In genomic region chr11:342328-342727, GRCh38 we compare ENCODE assay signal across 15 cellular contexts. TPM values are rescaled to one million over a fixed set of nuclear protein-coding genes. Genes with fewer than 3 reads are reported as not detected.
DNase-seq lines count a peak whose midpoint lies in the region; ATAC-seq and TF ChIP-seq lines count a peak whose summit lies in the region.
"Had no signal": no experiment of that assay in that cellular context is flagged by ENCODE, and none has a peak within 500 bp of the region (broad histone marks: within the 10 kb centered on the region; RNA-seq: fewer than 3 reads in every experiment).

No MANE protein-coding gene starts in this region.

- H3K27me3 Mint-ChIP-seq in nephron (ENCODE audit: low read depth): peaks cover 4% of the 10 kb centered on the region
- H3K27me3 Mint-ChIP-seq: effector memory CD8-positive, alpha-beta T cell had no signal

- in situ Hi-C loops in mammary epithelial cell (cut with MboI; ENCODE audit: low sequenced_read_pairs in 2 of 2): no loop called here

- H3K4me1 ChIP-seq in right cardiac atrium (ENCODE audit: control insufficient read depth, insufficient read depth, low read length): no peaks in the 10 kb centered on the region
- no peaks in the 10 kb centered on the region for H3K4me1 ChIP-seq in mammary epithelial cell (ENCODE audit: insufficient read depth, low read length)

- H3K36me3 ChIP-seq in mammary epithelial cell (ENCODE audit: insufficient read depth, low read length): no peaks in the 10 kb centered on the region

- H3K27ac ChIP-seq in right cardiac atrium (ENCODE audit: low read length) (peak overlapping the region; percentile 75), mammary epithelial cell (ENCODE audit: insufficient read depth, low read depth, low read length) (no peak overlapping the region)

- H3K4me3 ChIP-seq in right cardiac atrium (ENCODE audit: low read length): no peak overlapping the region
- no peak overlapping the region for H3K4me3 ChIP-seq in mammary epithelial cell (replicated peaks in 1 of 3; ENCODE audit: insufficient read depth in 1 of 3, low read depth in 2 of 3, low read length in 3 of 3)

- peak overlapping the region; percentile 41 to 83 (median 83) for H3K27ac Mint-ChIP-seq in nephron

- BruUV-seq in mammary epithelial cell (replicated peaks; lab: Mats Ljungman, UMichigan): no TSS peak

- CTCF ChIA-PET in mammary epithelial cell (lab: Charles Lee; ENCODE audit: low non-redundant PET): no interaction called here

- H3K9me3 ChIP-seq in right cardiac atrium (ENCODE audit: control insufficient read depth, low read length): no peaks in the 10 kb centered on the region
- no peaks in the 10 kb centered on the region for H3K9me3 ChIP-seq in mammary epithelial cell (replicated peaks; ENCODE audit: insufficient read depth, low read length)

- H3K4me2 ChIP-seq in mammary epithelial cell (ENCODE audit: insufficient read depth, low read depth, low read length): no peak overlapping the region

- no peak for DNase-seq in right cardiac atrium
- DNase-seq in cardiac septum (ENCODE audit: low spot score): no peak
- DNase-seq in mammary epithelial cell: peak; percentile 55
- DNase-seq in stimulated activated CD4-positive, alpha-beta T cell treated with anti-CD3 and anti-CD28 coated beads, Interleukin-4, amount 100 ng/mL, for 4 hours: no peak
- DNase-seq in NCI-H2171 (lab: John Stamatoyannopoulos, UW): no peak
- DNase-seq in SW480 (ENCODE audit: low spot score): no peak
- no peak for DNase-seq in NCI-H82 treated with DMSO at 0.1 percent for 48 hours (lab: John Stamatoyannopoulos, UW; ENCODE audit: unreplicated experiment)
- DNase-seq: activated CD4-positive, alpha-beta T cell treated with anti-CD3 and anti-CD28 coated beads for 48 hours; effector memory CD8-positive, alpha-beta T cell; NCI-H2171 treated with DMSO at 0.1 percent for 48 hours; stimulated activated CD8-positive, alpha-beta memory T cell treated with anti-CD3 and anti-CD28 coated beads, Interleukin-4, amount 100 ng/mL, for 48 hours had no signal

- no peaks in the 10 kb centered on the region for H3K9me3 Mint-ChIP-seq in nephron
- H3K9me3 Mint-ChIP-seq: effector memory CD8-positive, alpha-beta T cell had no signal

- peaks cover 5% of the 10 kb centered on the region for H3K4me1 Mint-ChIP-seq in nephron

- ATAC-seq in right cardiac atrium: peak in 1 of 2 donors; percentile 69
- ATAC-seq: effector memory CD8-positive, alpha-beta T cell had no signal

- H3K9ac ChIP-seq in mammary epithelial cell (ENCODE audit: insufficient read depth, low read length): no peak overlapping the region

- H3K36me3 Mint-ChIP-seq in nephron (ENCODE audit: low read depth): no peaks in the 10 kb centered on the region

- H2AFZ ChIP-seq in mammary epithelial cell (ENCODE audit: low read depth, low read length): peak overlapping the region; percentile 3

- H3K79me2 ChIP-seq in mammary epithelial cell (ENCODE audit: insufficient read depth, low read length): no peaks in the 10 kb centered on the region

- intact Hi-C loops in right cardiac atrium (cut with DNase I) (no loop called here), cardiac septum (cut with DNase I) (no loop called here), mammary epithelial cell (cut with micrococcal nuclease) (no loop called here)

- no peak overlapping the region for H3K4me3 Mint-ChIP-seq in nephron

- no peaks in the 10 kb centered on the region for H4K20me1 ChIP-seq in mammary epithelial cell (ENCODE audit: insufficient read depth, low read length)

- 63% methylated on average over 3 of the region's 3 CpGs for WGBS in right cardiac atrium
- 26% methylated on average over 3 of the region's 3 CpGs for WGBS in mammary epithelial cell (ENCODE audit: low coverage, missing lambda C conversion rate)

- H3K27me3 ChIP-seq in right cardiac atrium (ENCODE audit: control insufficient read depth, insufficient read depth) (no peaks in the 10 kb centered on the region), mammary epithelial cell (ENCODE audit: insufficient read depth, low read length) (no peaks in the 10 kb centered on the region)

- TF ChIP-seq CTCF in mammary epithelial cell (conservative IDR thresholded peaks at IDR 0.05 in 1 of 2, IDR thresholded peaks at IDR 0.05 in 1 of 2; ENCODE audit: extremely low read depth in 1 of 2, insufficient read depth in 1 of 2, low read depth in 1 of 2, low read length in 2 of 2) (no peak), nephron (IDR thresholded peaks at IDR 0.05; ENCODE audit: unreplicated experiment in 3 of 3) (no peak)

- dilution Hi-C loops in mammary epithelial cell (cut with HindIII; ENCODE audit: low sequenced_read_pairs): no loop called here

RNA-seq across cellular contexts. Expression of gene IFITM3, which starts 21.7 kb away (rescaled TPM):
- total RNA-seq in right cardiac atrium (100 to 1,000 TPM; 263 to 569 (median 519) TPM), cardiac septum (260 TPM), mammary epithelial cell (100 to 1,000 TPM in 1 of 2 donors, 10 to 100 TPM in 1; 58.7 to 211 TPM)
- polyA plus RNA-seq in right cardiac atrium (749 TPM), mammary epithelial cell (230 TPM)
- polyA minus RNA-seq in mammary epithelial cell: 231 TPM

RNA-seq across cellular contexts. Expression of gene B4GALNT4, which starts 27.0 kb away (rescaled TPM):
- total RNA-seq in right cardiac atrium: 1 to 10 TPM; 1.0 to 1.6 (median 1.3) TPM
- 2.5 TPM for polyA plus RNA-seq in right cardiac atrium
- total RNA-seq in cardiac septum: 0.24 TPM
- total RNA-seq in mammary epithelial cell: 10 to 100 TPM in 1 of 2 donors, 1 to 10 TPM in 1; 1.5 to 16.2 TPM
- polyA plus RNA-seq in mammary epithelial cell: 7.6 TPM
- polyA minus RNA-seq in mammary epithelial cell: 5.0 TPM

RNA-seq across cellular contexts. Expression of gene IFITM1, which starts 28.5 kb away (rescaled TPM):
- total RNA-seq in right cardiac atrium: 100 to 1,000 TPM in 3 of 4 donors, 10 to 100 TPM in 1; 85.0 to 169 (median 116) TPM
- polyA plus RNA-seq in right cardiac atrium: 235 TPM
- 123 TPM for total RNA-seq in cardiac septum
- total RNA-seq in mammary epithelial cell: 1 to 10 TPM; 1.7 to 2.8 TPM
- polyA plus RNA-seq in mammary epithelial cell: 5.1 TPM
- polyA minus RNA-seq in mammary epithelial cell: 2.0 TPM

RNA-seq across cellular contexts. Expression of gene IFITM2, which starts 34.7 kb away (rescaled TPM):
- total RNA-seq in right cardiac atrium (100 to 1,000 TPM; 180 to 290 (median 240) TPM), cardiac septum (215 TPM), mammary epithelial cell (10 to 100 TPM in 1 of 2 donors, 1 to 10 TPM in 1; 4.7 to 29.1 TPM)
- polyA plus RNA-seq in right cardiac atrium (393 TPM), mammary epithelial cell (37.8 TPM)
- 92.3 TPM for polyA minus RNA-seq in mammary epithelial cell

RNA-seq across cellular contexts. Expression of gene IFITM5, which starts 43.0 kb away (rescaled TPM):
- total RNA-seq in right cardiac atrium: not detected
- not detected for polyA plus RNA-seq in right cardiac atrium
- not detected for total RNA-seq in cardiac septum
- total RNA-seq in mammary epithelial cell: not detected
- not detected for polyA plus RNA-seq in mammary epithelial cell
- not detected for polyA minus RNA-seq in mammary epithelial cell
- total RNA-seq: glomerular endothelial cell, omental fat pad, urinary bladder had no signal
- polyA plus RNA-seq: urinary bladder had no signal

Comparison
In these comparisons a context has a peak if more than half of its experiments do, and no peak if none do; other contexts are left out.
1. RNA of gene IFITM1, which starts 28.5 kb away (total RNA-seq): 123 TPM in cardiac septum (single experiment) and 85.0 to 169 TPM in right cardiac atrium; 1.7 to 2.8 TPM in mammary epithelial cell; every median in the first group is over 10 times any median in the second.